23 cellular contexts compared by ENCODE assay signal in the genomic region with DNA sequence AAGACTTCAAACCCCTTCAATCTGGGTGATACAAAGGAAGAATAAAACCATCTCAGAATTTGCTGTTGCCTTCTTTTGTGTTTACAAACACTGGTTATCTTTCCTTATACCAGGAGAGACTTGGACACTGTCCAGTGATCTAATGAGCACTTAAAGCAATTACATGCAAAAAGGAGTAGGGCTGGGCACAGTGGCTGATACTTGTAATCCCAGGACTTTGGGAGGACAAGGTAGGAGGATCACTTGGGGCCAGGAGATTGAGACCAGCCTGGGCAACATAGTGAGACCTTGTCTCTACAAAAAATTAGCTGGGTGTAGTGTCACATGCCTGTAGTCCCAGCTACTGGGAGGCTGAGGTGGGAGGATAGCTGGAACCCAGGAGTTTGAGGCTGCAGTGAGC.
"Had no signal": no experiment of that assay in that cellular context is flagged by ENCODE, and none has a peak within 500 bp of the region (broad histone marks: within the 10 kb centered on the region; RNA-seq: fewer than 3 reads in every experiment).

No MANE protein-coding gene starts in this region.

- H3K9me3 ChIP-seq: MG63 had no signal

- H3K36me3 ChIP-seq: MG63 had no signal

- H3K4me3 ChIP-seq: MG63, PC-9 had no signal

- H3K27me3 Mint-ChIP-seq: activated naive CD4-positive, alpha-beta T cell treated with anti-CD3 and anti-CD28 coated beads, Interleukin-2, amount 50 U/mL, for 24 hours had no signal

- H3K27me3 ChIP-seq: MG63 had no signal

- H3K27ac Mint-ChIP-seq: activated CD8-positive, alpha-beta T cell treated with anti-CD3 and anti-CD28 coated beads for 36 hours; activated naive CD4-positive, alpha-beta T cell treated with anti-CD3 and anti-CD28 coated beads, Interleukin-2, amount 50 U/mL, for 24 hours; activated T-cell treated with anti-CD3 and anti-CD28 coated beads, Interleukin-2, amount 50 U/mL, for 72 hours; activated T-helper 2 cell treated with anti-CD3 and anti-CD28 coated beads, Interferon-gamma antibody, Interleukin-2, Interleukin-4, amounts not matched to agents 10 μg/mL and 5 μg/mL and 100 μg/mL, durations not matched to agents 14 hours and 24 hours and 36 hours; T-cell had no signal

- H3K36me3 Mint-ChIP-seq: activated naive CD4-positive, alpha-beta T cell treated with anti-CD3 and anti-CD28 coated beads, Interleukin-2, amount 50 U/mL, for 24 hours; T-cell had no signal

- ATAC-seq: activated CD8-positive, alpha-beta T cell treated with anti-CD3 and anti-CD28 coated beads for 36 hours; activated T-cell treated with anti-CD3 and anti-CD28 coated beads, Interleukin-2, amount 50 U/mL, for 72 hours; T-cell had no signal

- H2AFZ ChIP-seq: PC-9 had no signal

- H3K27ac ChIP-seq: PC-9, VCaP had no signal

- H3K4me2 ChIP-seq: PC-9 had no signal

- H3K9me3 Mint-ChIP-seq: activated CD8-positive, alpha-beta T cell treated with anti-CD3 and anti-CD28 coated beads for 36 hours; activated naive CD4-positive, alpha-beta T cell treated with anti-CD3 and anti-CD28 coated beads, Interleukin-2, amount 50 U/mL, for 24 hours; activated T-cell treated with anti-CD3 and anti-CD28 coated beads, Interleukin-2, amount 50 U/mL, for 72 hours; activated T-helper 2 cell treated with anti-CD3 and anti-CD28 coated beads, Interferon-gamma antibody, Interleukin-2, Interleukin-4, amounts not matched to agents 10 μg/mL and 5 μg/mL and 100 μg/mL, durations not matched to agents 14 hours and 24 hours and 36 hours; central memory CD8-positive, alpha-beta T cell; T-cell had no signal

- H3K4me3 Mint-ChIP-seq: activated CD8-positive, alpha-beta T cell treated with anti-CD3 and anti-CD28 coated beads for 36 hours; activated naive CD4-positive, alpha-beta T cell treated with anti-CD3 and anti-CD28 coated beads, Interleukin-2, amount 50 U/mL, for 24 hours; activated T-cell treated with anti-CD3 and anti-CD28 coated beads, Interleukin-2, amount 50 U/mL, for 72 hours; central memory CD8-positive, alpha-beta T cell; T-cell had no signal

- DNase-seq: activated CD4-positive, alpha-beta T cell treated with anti-CD3 and anti-CD28 coated beads for 4 hours; activated CD8-positive, alpha-beta memory T cell treated with anti-CD3 and anti-CD28 coated beads, Interleukin-2, amount 50 U/mL, for 4 hours; activated CD8-positive, alpha-beta T cell treated with anti-CD3 and anti-CD28 coated beads for 36 hours; activated naive CD4-positive, alpha-beta T cell; activated T-cell treated with anti-CD3 and anti-CD28 coated beads, Interleukin-2, amount 50 U/mL, for 72 hours; aorta; cortex of kidney; MG63; MV-4-11; NCI-H1694; NCI-H2081; NCI-H2171; NCI-H2227 treated with DMSO at 0.1 percent for 48 hours; NCI-H446 treated with DMSO at 0.1 percent for 48 hours; NCI-H524 treated with DMSO at 0.1 percent for 48 hours; PC-9; SHP77 treated with DMSO at 0.1 percent for 48 hours; T-cell; T-helper 2 cell had no signal
